16 cellular contexts compared by ENCODE assay signal in the genomic region with DNA sequence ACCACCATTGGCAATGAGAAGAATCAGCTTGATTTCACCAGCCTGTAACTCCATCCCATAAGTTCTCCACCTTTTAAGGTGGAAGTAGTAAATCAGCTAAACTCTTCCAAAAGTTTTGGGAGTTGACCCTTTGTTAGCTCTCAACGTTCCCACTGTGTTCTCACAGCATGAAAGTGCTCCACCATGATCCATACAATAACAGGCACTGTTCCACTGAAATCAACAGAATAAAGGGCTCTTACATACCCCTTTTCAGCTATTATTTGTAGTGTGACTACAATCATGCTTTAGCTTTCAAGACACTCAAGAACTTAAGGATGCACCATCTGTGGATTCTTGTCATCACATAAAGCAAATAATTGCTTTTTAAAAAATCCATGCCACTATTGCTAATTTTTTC.
"Had no signal": no experiment of that assay in that cellular context is flagged by ENCODE, and none has a peak within 500 bp of the region (broad histone marks: within the 10 kb centered on the region; RNA-seq: fewer than 3 reads in every experiment).

No MANE protein-coding gene starts in this region.

- H3K4me3 ChIP-seq: pancreas had no signal

- H3K9me3 ChIP-seq: pancreas had no signal

- H3K4me3 Mint-ChIP-seq: activated naive CD8-positive, alpha-beta T cell; activated T-cell treated with anti-CD3 and anti-CD28 coated beads, Interleukin-2, amount 50 U/mL, for 24 hours; neural crest cell; T-helper 2 cell treated with Interferon-gamma antibody and Interleukin-4, amounts not matched to agents 5 μg/mL and 100 μg/mL, for 36 hours had no signal

- ATAC-seq: activated CD4-positive, CD25-positive, alpha-beta regulatory T cell treated with anti-CD3 and anti-CD28 coated beads, Interleukin-2, amount 50 U/mL, for 24 hours; left ventricle myocardium superior; pancreas; stimulated activated naive CD8-positive, alpha-beta T cell treated with anti-CD3 and anti-CD28 coated beads, Interleukin-15, Interleukin-2, amounts not matched to agents 100 U/mL and 50 U/mL, for 24 hours had no signal

- H3K27me3 Mint-ChIP-seq: activated naive CD8-positive, alpha-beta T cell; activated T-cell treated with anti-CD3 and anti-CD28 coated beads, Interleukin-2, amount 50 U/mL, for 24 hours had no signal

- H3K27me3 ChIP-seq: brain microvascular endothelial cell, dorsolateral prefrontal cortex, pancreas had no signal

- H3K4me1 ChIP-seq: foreskin keratinocyte, pancreas had no signal

- H3K36me3 Mint-ChIP-seq: activated naive CD8-positive, alpha-beta T cell had no signal

- H3K9me3 Mint-ChIP-seq: activated T-cell treated with anti-CD3 and anti-CD28 coated beads, Interleukin-2, amount 50 U/mL, for 24 hours; neural crest cell; T-helper 2 cell treated with Interferon-gamma antibody and Interleukin-4, amounts not matched to agents 5 μg/mL and 100 μg/mL, for 36 hours had no signal

- DNase-seq: activated CD4-positive, alpha-beta T cell treated with anti-CD3 and anti-CD28 coated beads, Interleukin-2, amount 50 U/mL, for 4 hours; activated effector memory CD4-positive, alpha-beta T cell treated with anti-CD3 and anti-CD28 coated beads, Interleukin-2, amount 50 U/mL, for 16 hours; activated T-cell treated with anti-CD3 and anti-CD28 coated beads, Interleukin-2, amount 50 U/mL, for 24 hours; brain microvascular endothelial cell; dorsolateral prefrontal cortex; foreskin keratinocyte; head of caudate nucleus; left ventricle myocardium superior; mesenchymal stem cell; pancreas; stimulated activated CD4-positive, alpha-beta T cell treated with anti-CD3 and anti-CD28 coated beads, Interleukin-2, amount 100 ng/mL, for 48 hours; stimulated activated naive CD8-positive, alpha-beta T cell treated with anti-CD3 and anti-CD28 coated beads, Interleukin-15, Interleukin-2, amounts not matched to agents 100 U/mL and 50 U/mL, for 24 hours had no signal

- H3K27ac ChIP-seq: brain microvascular endothelial cell, foreskin keratinocyte, pancreas had no signal

- H3K36me3 ChIP-seq: brain microvascular endothelial cell, pancreas had no signal
